In the genomic region with DNA sequence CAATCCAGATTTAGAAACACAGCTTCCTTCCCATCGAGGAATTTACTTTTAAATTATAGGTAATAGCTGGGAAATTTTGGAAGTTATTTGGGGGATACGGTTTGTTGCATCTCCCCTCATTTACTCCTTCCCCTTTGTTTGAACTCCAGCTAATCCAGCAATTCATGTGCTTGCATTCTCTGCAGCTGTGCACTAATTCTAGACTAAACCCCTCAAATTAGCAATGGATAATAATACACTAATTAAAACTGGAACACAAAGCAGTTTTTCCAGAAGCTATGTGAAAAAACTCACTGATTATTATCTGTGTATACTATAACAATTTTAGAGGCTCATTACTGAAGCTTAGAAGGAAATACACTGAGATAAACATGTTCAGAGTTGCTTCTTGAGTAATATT, we compare ENCODE assay signal across 27 cellular contexts.
DNase-seq lines count a peak whose midpoint lies in the region; ATAC-seq, FAIRE-seq and TF ChIP-seq lines count a peak whose summit lies in the region.
"Had no signal": no experiment of that assay in that cellular context is flagged by ENCODE, and none has a peak within 500 bp of the region (broad histone marks: within the 10 kb centered on the region; RNA-seq: fewer than 3 reads in every experiment).

No MANE protein-coding gene starts in this region.

- H2AFZ ChIP-seq in neural progenitor cell (replicated peaks): no peak overlapping the region

- no peaks in the 10 kb centered on the region for H4K20me1 ChIP-seq in neural progenitor cell (ENCODE audit: low read depth)
- H4K20me1 ChIP-seq: BLaER1 treated with 17β-estradiol and CSF1 and Interleukin-3, amounts not matched to agents 10 nM and 100 nM had no signal

- H3K4me2 ChIP-seq in neural progenitor cell: peak overlapping the region; percentile 45
- H3K4me2 ChIP-seq: A549; BLaER1 treated with 17β-estradiol and CSF1 and Interleukin-3, amounts not matched to agents 10 nM and 100 nM; KMS-11 had no signal

- FAIRE-seq in bronchial epithelial cell (lab: Jason Lieb, UNC): no peak
- FAIRE-seq: A549, GM12891, H1 had no signal

- H3K9ac ChIP-seq in neural progenitor cell: no peak overlapping the region
- H3K9ac ChIP-seq: BLaER1 treated with 17β-estradiol and CSF1 and Interleukin-3, amounts not matched to agents 10 nM and 100 nM; KMS-11 had no signal

- peak overlapping the region; percentile 63 for H3K27ac ChIP-seq in 22Rv1
- no peak overlapping the region for H3K27ac ChIP-seq in HEK293 (ENCODE audit: extremely low read depth, low read depth, low read length)
- H3K27ac ChIP-seq in neural progenitor cell: no peak overlapping the region
- H3K27ac ChIP-seq: A549; BLaER1 treated with 17β-estradiol and CSF1 and Interleukin-3, amounts not matched to agents 10 nM and 100 nM; KMS-11; RWPE1; SK-N-MC had no signal

- no peak overlapping the region for H3K4me3 Mint-ChIP-seq in neural progenitor cell
- H3K4me3 Mint-ChIP-seq in activated T-helper 2 cell treated with anti-CD3 and anti-CD28 coated beads, Interferon-gamma antibody, Interleukin-2, Interleukin-4, amounts not matched to agents 10 μg/mL and 5 μg/mL and 100 μg/mL, durations not matched to agents 14 hours and 24 hours and 36 hours (ENCODE audit: low read depth): no peak overlapping the region
- H3K4me3 Mint-ChIP-seq: CD4-positive, alpha-beta memory T cell had no signal

- TF ChIP-seq CTCF in 22Rv1 (IDR thresholded peaks at IDR 0.05): no peak
- TF ChIP-seq CTCF in HEK293 (tag by site-specific recombination; IDR thresholded peaks at IDR 0.05): no peak
- TF ChIP-seq CTCF in bronchial epithelial cell (IDR thresholded peaks at IDR 0.05; ENCODE audit: insufficient read depth, low read length, severe bottlenecking): no peak
- no peak for TF ChIP-seq CTCF in neural progenitor cell (IDR thresholded peaks at IDR 0.05)

- no peak for ATAC-seq in HG03280 (IDR thresholded peaks at IDR 0.05; ENCODE audit: unreplicated experiment)
- ATAC-seq in GM21423 (IDR thresholded peaks at IDR 0.05; ENCODE audit: unreplicated experiment): no peak
- ATAC-seq: A549 had no signal

- intact Hi-C loops in activated T-helper 2 cell treated with anti-CD3 and anti-CD28 coated beads, Interferon-gamma antibody, Interleukin-2, Interleukin-4, amounts not matched to agents 10 μg/mL and 5 μg/mL and 100 μg/mL, durations not matched to agents 14 hours and 24 hours and 36 hours (cut with micrococcal nuclease): no loop called here

- CTCF ChIA-PET in HEK293 (lab: Yijun Ruan, JAX): interaction anchor here (1.0 to 1.4 kb wide), 3 partner anchors 9 to 15 kb away, joined by 3 to 4 read pairs (median 3); no protein-coding TSS in a partner anchor

- H3K27me3 Mint-ChIP-seq in neural progenitor cell (ENCODE audit: insufficient read depth, low read depth): peaks cover 2% of the 10 kb centered on the region
- no peaks in the 10 kb centered on the region for H3K27me3 Mint-ChIP-seq in activated T-helper 2 cell treated with anti-CD3 and anti-CD28 coated beads, Interferon-gamma antibody, Interleukin-2, Interleukin-4, amounts not matched to agents 10 μg/mL and 5 μg/mL and 100 μg/mL, durations not matched to agents 14 hours and 24 hours and 36 hours (ENCODE audit: low read depth)
- H3K27me3 Mint-ChIP-seq: CD4-positive, alpha-beta memory T cell had no signal

- peaks cover 4% of the 10 kb centered on the region for H3K9me3 ChIP-seq in HEK293 (ENCODE audit: control insufficient read depth, insufficient read depth, low read depth, low read length)
- no peaks in the 10 kb centered on the region for H3K9me3 ChIP-seq in neural progenitor cell (ENCODE audit: low read depth)
- H3K9me3 ChIP-seq: A549 had no signal

- no peaks in the 10 kb centered on the region; the same call in 1 of the 2 replicates for H3K4me1 ChIP-seq in HEK293 (ENCODE audit: control insufficient read depth, insufficient read depth, low read length)
- H3K4me1 ChIP-seq in neural progenitor cell: peaks cover 51% of the 10 kb centered on the region
- H3K4me1 ChIP-seq: A549; BLaER1 treated with 17β-estradiol and CSF1 and Interleukin-3, amounts not matched to agents 10 nM and 100 nM had no signal

- H3K27ac Mint-ChIP-seq in neural progenitor cell: no peak overlapping the region
- H3K27ac Mint-ChIP-seq in activated T-helper 2 cell treated with anti-CD3 and anti-CD28 coated beads, Interferon-gamma antibody, Interleukin-2, Interleukin-4, amounts not matched to agents 10 μg/mL and 5 μg/mL and 100 μg/mL, durations not matched to agents 14 hours and 24 hours and 36 hours: no peak overlapping the region
- H3K27ac Mint-ChIP-seq: CD4-positive, alpha-beta memory T cell had no signal

- POLR2A ChIA-PET in HEK293 (lab: Yijun Ruan, JAX): no interaction called here

- no peaks in the 10 kb centered on the region for H3K36me3 ChIP-seq in HEK293 (ENCODE audit: control insufficient read depth in 2 of 2, insufficient read depth in 1 of 2, low read length in 2 of 2)
- H3K36me3 ChIP-seq in bronchial epithelial cell (ENCODE audit: control insufficient read depth, insufficient read depth, low read length): no peaks in the 10 kb centered on the region
- no peaks in the 10 kb centered on the region for H3K36me3 ChIP-seq in neural progenitor cell
- H3K36me3 ChIP-seq: BLaER1 treated with 17β-estradiol and CSF1 and Interleukin-3, amounts not matched to agents 10 nM and 100 nM had no signal

- no peaks in the 10 kb centered on the region for H3K79me2 ChIP-seq in neural progenitor cell (ENCODE audit: low read depth)

- DNase-seq in bronchial epithelial cell (ENCODE audit: low read depth) (peak; percentile 19), neural progenitor cell (ENCODE audit: low spot score) (peak; percentile 36)
- no peak for DNase-seq in activated T-helper 2 cell treated with anti-CD3 and anti-CD28 coated beads, Interferon-gamma antibody, Interleukin-2, Interleukin-4, amounts not matched to agents 10 μg/mL and 5 μg/mL and 100 μg/mL, durations not matched to agents 14 hours and 24 hours and 36 hours (ENCODE audit: low spot score)
- DNase-seq: AML-193; CD4-positive, alpha-beta memory T cell; COR-L47; DMS 273 treated with DMSO at 0.1 percent for 48 hours; DMS79; EL; GDM1; HCEC 1CT; IMR-90; NCI-H1092; NCI-H1417 treated with DMSO at 0.1 percent for 48 hours; NCI-H187 treated with DMSO at 0.1 percent for 48 hours; SHP77 had no signal

- H3K4me3 ChIP-seq in HEK293 (ENCODE audit: low read depth, low read length) (no peak overlapping the region), bronchial epithelial cell (ENCODE audit: low read depth, low read length) (no peak overlapping the region), neural progenitor cell (no peak overlapping the region)
- H3K4me3 ChIP-seq: A549; BLaER1 treated with 17β-estradiol and CSF1 and Interleukin-3, amounts not matched to agents 10 nM and 100 nM; SK-N-MC had no signal

- peaks cover 14% of the 10 kb centered on the region for H3K9me3 Mint-ChIP-seq in neural progenitor cell
- peaks cover 5% of the 10 kb centered on the region for H3K9me3 Mint-ChIP-seq in activated T-helper 2 cell treated with anti-CD3 and anti-CD28 coated beads, Interferon-gamma antibody, Interleukin-2, Interleukin-4, amounts not matched to agents 10 μg/mL and 5 μg/mL and 100 μg/mL, durations not matched to agents 14 hours and 24 hours and 36 hours

- no peaks in the 10 kb centered on the region for H3F3A ChIP-seq in neural progenitor cell (ENCODE audit: low read depth)

- H3K36me3 Mint-ChIP-seq in neural progenitor cell: peaks cover 2% of the 10 kb centered on the region
- H3K36me3 Mint-ChIP-seq in activated T-helper 2 cell treated with anti-CD3 and anti-CD28 coated beads, Interferon-gamma antibody, Interleukin-2, Interleukin-4, amounts not matched to agents 10 μg/mL and 5 μg/mL and 100 μg/mL, durations not matched to agents 14 hours and 24 hours and 36 hours (ENCODE audit: low read depth): no peaks in the 10 kb centered on the region
- H3K36me3 Mint-ChIP-seq: CD4-positive, alpha-beta memory T cell had no signal

- H3K27me3 ChIP-seq in bronchial epithelial cell (ENCODE audit: control insufficient read depth, insufficient read depth, low read length) (no peaks in the 10 kb centered on the region), neural progenitor cell (no peaks in the 10 kb centered on the region)
- H3K27me3 ChIP-seq: BLaER1 treated with 17β-estradiol and CSF1 and Interleukin-3, amounts not matched to agents 10 nM and 100 nM had no signal

- H3K4me1 Mint-ChIP-seq in neural progenitor cell: peaks cover 40% of the 10 kb centered on the region
- H3K4me1 Mint-ChIP-seq in activated T-helper 2 cell treated with anti-CD3 and anti-CD28 coated beads, Interferon-gamma antibody, Interleukin-2, Interleukin-4, amounts not matched to agents 10 μg/mL and 5 μg/mL and 100 μg/mL, durations not matched to agents 14 hours and 24 hours and 36 hours (ENCODE audit: low read depth): no peaks in the 10 kb centered on the region
- H3K4me1 Mint-ChIP-seq: CD4-positive, alpha-beta memory T cell had no signal

TF ChIP-seq in HEK293, 187 proteins besides CTCF, POLR2A, EP300 and RAD21:
- TF ChIP-seq, protein P1, sequence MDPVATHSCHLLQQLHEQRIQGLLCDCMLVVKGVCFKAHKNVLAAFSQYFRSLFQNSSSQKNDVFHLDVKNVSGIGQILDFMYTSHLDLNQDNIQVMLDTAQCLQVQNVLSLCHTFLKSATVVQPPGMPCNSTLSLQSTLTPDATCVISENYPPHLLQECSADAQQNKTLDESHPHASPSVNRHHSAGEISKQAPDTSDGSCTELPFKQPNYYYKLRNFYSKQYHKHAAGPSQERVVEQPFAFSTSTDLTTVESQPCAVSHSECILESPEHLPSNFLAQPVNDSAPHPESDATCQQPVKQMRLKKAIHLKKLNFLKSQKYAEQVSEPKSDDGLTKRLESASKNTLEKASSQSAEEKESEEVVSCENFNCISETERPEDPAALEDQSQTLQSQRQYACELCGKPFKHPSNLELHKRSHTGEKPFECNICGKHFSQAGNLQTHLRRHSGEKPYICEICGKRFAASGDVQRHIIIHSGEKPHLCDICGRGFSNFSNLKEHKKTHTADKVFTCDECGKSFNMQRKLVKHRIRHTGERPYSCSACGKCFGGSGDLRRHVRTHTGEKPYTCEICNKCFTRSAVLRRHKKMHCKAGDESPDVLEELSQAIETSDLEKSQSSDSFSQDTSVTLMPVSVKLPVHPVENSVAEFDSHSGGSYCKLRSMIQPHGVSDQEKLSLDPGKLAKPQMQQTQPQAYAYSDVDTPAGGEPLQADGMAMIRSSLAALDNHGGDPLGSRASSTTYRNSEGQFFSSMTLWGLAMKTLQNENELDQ (tag by site-specific recombination; IDR thresholded peaks at IDR 0.05; ENCODE audit: low read depth): no peak
- TF ChIP-seq SP7 (tag by site-specific recombination; IDR thresholded peaks at IDR 0.05): 0 out of 2 replicates have a peak, but pooled peaks have one; percentile 35
